In genomic region chr7:116557901-116558300, GRCh38 we compare ENCODE assay signal across 16 cellular contexts. TPM values are rescaled to one million over a fixed set of nuclear protein-coding genes. Genes with fewer than 3 reads are reported as not detected.
DNase-seq lines count a peak whose midpoint lies in the region; ATAC-seq and TF ChIP-seq lines count a peak whose summit lies in the region.
"Had no signal": no experiment of that assay in that cellular context is flagged by ENCODE, and none has a peak within 500 bp of the region (broad histone marks: within the 10 kb centered on the region; RNA-seq: fewer than 3 reads in every experiment).

No MANE protein-coding gene starts in this region.

- no peaks in the 10 kb centered on the region for H3K79me2 ChIP-seq in mesendoderm (ENCODE audit: control insufficient read depth, insufficient read depth, low read length)

- no peak for TF ChIP-seq CTCF in HEK293 (tag by site-specific recombination; IDR thresholded peaks at IDR 0.05)
- no peak for TF ChIP-seq CTCF in tibial artery (IDR thresholded peaks at IDR 0.05)

- no CpG with 5 or more reads among the region's 4 CpGs for WGBS in mesendoderm (ENCODE audit: extremely low coverage, insufficient coverage, low lambda C conversion rate)

- no peaks in the 10 kb centered on the region for H3K36me3 ChIP-seq in HEK293 (ENCODE audit: control insufficient read depth in 2 of 2, insufficient read depth in 1 of 2, low read length in 2 of 2)
- peaks cover 81% of the 10 kb centered on the region for H3K36me3 ChIP-seq in SK-N-MC (ENCODE audit: insufficient read depth, low read length)
- no peaks in the 10 kb centered on the region for H3K36me3 ChIP-seq in mesendoderm (ENCODE audit: control insufficient read depth, insufficient read depth, low read length)
- peaks cover 13 to 23% (median 22%) of the 10 kb centered on the region in 3 donors for H3K36me3 ChIP-seq in tibial artery
- H3K36me3 ChIP-seq: BLaER1 had no signal

- H3K9me3 ChIP-seq in HEK293 (ENCODE audit: control insufficient read depth, insufficient read depth, low read depth, low read length) = no peaks in the 10 kb centered on the region
- no peaks in the 10 kb centered on the region for H3K9me3 ChIP-seq in SK-N-MC (ENCODE audit: low read depth, low read length)
- H3K9me3 ChIP-seq in tibial artery = no peaks in the 10 kb centered on the region
- H3K9me3 ChIP-seq: BLaER1 had no signal

- H4K5ac ChIP-seq in mesendoderm (ENCODE audit: low read length) = no peak overlapping the region

- no peak overlapping the region for H4K8ac ChIP-seq in mesendoderm (ENCODE audit: low read depth, low read length)

- no peak overlapping the region for H3K56ac ChIP-seq in mesendoderm (ENCODE audit: low read length)

- H3K4me2 ChIP-seq in mesendoderm (ENCODE audit: low read length) = no peak overlapping the region
- H3K4me2 ChIP-seq: BLaER1 had no signal

- ATAC-seq in HG02885 (IDR thresholded peaks at IDR 0.05; ENCODE audit: poor library complexity, unreplicated experiment) = no peak
- ATAC-seq in HG02623 (IDR thresholded peaks at IDR 0.05; ENCODE audit: unreplicated experiment) = no peak
- ATAC-seq: HepG2, Panc1 had no signal

- no peak overlapping the region for H3K23ac ChIP-seq in mesendoderm (ENCODE audit: low read length)

- H3K79me1 ChIP-seq in mesendoderm (ENCODE audit: low read length) = no peaks in the 10 kb centered on the region

- H2BK15ac ChIP-seq in mesendoderm (replicated peaks; ENCODE audit: low read depth) = no peak overlapping the region

- H3K27me3 ChIP-seq in mesendoderm (ENCODE audit: insufficient read depth, low read length, poor library complexity) (no peaks in the 10 kb centered on the region), tibial artery (no peaks in the 10 kb centered on the region)
- H3K27me3 ChIP-seq: BLaER1 had no signal

- peaks cover 8% of the 10 kb centered on the region for H3K4me1 ChIP-seq in HEK293 (ENCODE audit: control insufficient read depth, insufficient read depth, low read length)
- H3K4me1 ChIP-seq in mesendoderm (ENCODE audit: control insufficient read depth, low read depth, low read length) = peaks cover 3% of the 10 kb centered on the region
- peaks cover 0 to 97% (median 44%) of the 10 kb centered on the region in 4 donors for H3K4me1 ChIP-seq in tibial artery

- H2AK5ac ChIP-seq in mesendoderm (ENCODE audit: low read length) = no peak overlapping the region

- CTCF ChIA-PET in HEK293 (lab: Yijun Ruan, JAX) = no interaction called here

- no peak overlapping the region for H3K27ac ChIP-seq in HEK293 (ENCODE audit: extremely low read depth, low read depth, low read length)
- H3K27ac ChIP-seq in SK-N-MC = peak overlapping the region; percentile 78
- no peak overlapping the region for H3K27ac ChIP-seq in mesendoderm (ENCODE audit: low read depth, low read length)
- H3K27ac ChIP-seq in tibial artery = peak overlapping the region; percentile 73 to 80
- H3K27ac ChIP-seq: BLaER1 had no signal

- H3K18ac ChIP-seq in mesendoderm (ENCODE audit: low read length) = no peak overlapping the region

- H2BK5ac ChIP-seq in mesendoderm (ENCODE audit: low read length) = no peak overlapping the region

- intact Hi-C loops in tibial artery (cut with DNase I; ENCODE audit: low total_unique reads) = no loop called here

- H3K4me3 ChIP-seq in HEK293 (ENCODE audit: low read depth, low read length) (no peak overlapping the region), SK-N-MC (no peak overlapping the region), mesendoderm (ENCODE audit: low read length) (no peak overlapping the region), tibial artery (no peak overlapping the region)
- H3K4me3 ChIP-seq: BLaER1 had no signal

- no peak overlapping the region for H3K9ac ChIP-seq in SK-N-MC (ENCODE audit: insufficient read length)
- H3K9ac ChIP-seq in mesendoderm (ENCODE audit: low read length) = no peak overlapping the region
- H3K9ac ChIP-seq: BLaER1 had no signal

- DNase-seq in SK-N-MC (ENCODE audit: low read depth, low spot score) (no peak), mesendoderm (peak; percentile 52), tibial artery (no peak)
- no peak for DNase-seq in stimulated activated CD8-positive, alpha-beta memory T cell treated with anti-CD3 and anti-CD28 coated beads, Interleukin-4, amount 100 ng/mL, for 48 hours
- DNase-seq: DMS 273 treated with DMSO at 0.1 percent for 48 hours, MM.1S, NCI-H1105 treated with DMSO at 0.1 percent for 48 hours, NCI-H187, NCI-H446 treated with DMSO at 0.1 percent for 48 hours, SIG-M5 had no signal

- no peak overlapping the region for H2BK120ac ChIP-seq in mesendoderm (ENCODE audit: low read depth, low read length)

- no peak overlapping the region for H3K4ac ChIP-seq in mesendoderm (ENCODE audit: low read depth, low read length)

- POLR2A ChIA-PET in HEK293 (lab: Yijun Ruan, JAX) = no interaction called here

TF ChIP-seq in HEK293, 187 proteins besides CTCF, POLR2A, EP300 and RAD21:
- TF ChIP-seq GLI4 (tag by site-specific recombination; IDR thresholded peaks at IDR 0.05) (no peak), OSR2 (tag by site-specific recombination; IDR thresholded peaks at IDR 0.05) (peak; percentile 41; the same call in 1 of the 2 replicates), ZNF76 (tag by site-specific recombination; IDR thresholded peaks at IDR 0.05; ENCODE audit: borderline replicate concordance, low read depth) (no peak), ZBTB17 (tag by site-specific recombination; IDR thresholded peaks at IDR 0.05) (peak; percentile 21; the same call in 1 of the 2 replicates), ZNF292 (tag by site-specific recombination; IDR thresholded peaks at IDR 0.05; ENCODE audit: borderline replicate concordance, low read depth) (no peak), ZNF391 (tag by site-specific recombination; IDR thresholded peaks at IDR 0.05; ENCODE audit: borderline replicate concordance, low read depth) (no peak), ATF2 (tag by site-specific recombination; IDR thresholded peaks at IDR 0.05; ENCODE audit: low read depth) (no peak), ZNF48 (tag by site-specific recombination; IDR thresholded peaks at IDR 0.05) (no peak), ZNF366 (tag by site-specific recombination; conservative IDR thresholded peaks at IDR 0.05) (0 out of 2 replicates have a peak, but pooled peaks have one; percentile 18), HOXD13 (CRISPR knock-in tag; IDR thresholded peaks at IDR 0.05; ENCODE audit: borderline replicate concordance) (no peak), ZNF350 (tag by site-specific recombination; IDR thresholded peaks at IDR 0.05) (no peak)

RNA-seq across cellular contexts. Expression of gene CAV1, which starts 33.1 kb away (rescaled TPM):
- 114 TPM for polyA plus RNA-seq in mesendoderm (2013, experiment 1 of 2)
- polyA plus RNA-seq in mesendoderm (2013, experiment 2 of 2) = 115 TPM

RNA-seq across cellular contexts. Expression of gene CAV2, which starts 58.4 kb away (rescaled TPM):
- polyA plus RNA-seq in mesendoderm (2013, experiment 1 of 2) = 14.5 TPM
- 14.9 TPM for polyA plus RNA-seq in mesendoderm (2013, experiment 2 of 2)

Comparison
In these comparisons a context has a peak if more than half of its experiments do, and no peak if none do; other contexts are left out.
1. H3K27ac ChIP-seq: peak in SK-N-MC (single experiment) and tibial artery (2 of 2); none in HEK293 (single experiment) and mesendoderm (single experiment).